Comparison of ENCODE assay signal across 17 cellular contexts in genomic region chrX:131910565-131910964, GRCh38.
DNase-seq lines count a peak whose midpoint lies in the region; ATAC-seq and TF ChIP-seq lines count a peak whose summit lies in the region.
"Had no signal": no experiment of that assay in that cellular context is flagged by ENCODE, and none has a peak within 500 bp of the region (broad histone marks: within the 10 kb centered on the region; RNA-seq: fewer than 3 reads in every experiment).

No MANE protein-coding gene starts in this region.

- ATAC-seq in SK-N-SH treated with all-trans-retinoic acid at 6 μM for 48 hours (no peak), GM21447 (IDR thresholded peaks at IDR 0.05; ENCODE audit: unreplicated experiment) (no peak)
- ATAC-seq: GM12878 had no signal

- no peaks in the 10 kb centered on the region for H3K36me3 ChIP-seq in A673 (ENCODE audit: insufficient read depth, low read length, poor library complexity, severe bottlenecking)
- H3K36me3 ChIP-seq: BLaER1 treated with 17β-estradiol and CSF1 and Interleukin-3, amounts not matched to agents 10 nM and 100 nM had no signal

- H3K4me1 ChIP-seq in A673 (ENCODE audit: insufficient read depth, low read length, poor library complexity, severe bottlenecking) = no peaks in the 10 kb centered on the region

- CTCF ChIA-PET in A673 (lab: Charles Lee) = no interaction called here

- intact Hi-C loops in A673 (cut with micrococcal nuclease; ENCODE audit: unreplicated experiment) = no loop called here

- H3K27me3 ChIP-seq in A673 (replicated peaks; ENCODE audit: insufficient read depth, low read depth, low read length, poor library complexity) = peaks cover 22% of the 10 kb centered on the region

- POLR2A ChIA-PET in A673 (lab: Charles Lee; ENCODE audit: low non-redundant PET) = no interaction called here

- no TSS peak for BruUV-seq in A673 (replicated peaks; lab: Mats Ljungman, UMichigan)

- no peak overlapping the region for H3K4me3 ChIP-seq in A673 (ENCODE audit: low read depth, low read length, poor library complexity, severe bottlenecking)
- H3K4me3 ChIP-seq: BLaER1 treated with 17β-estradiol and CSF1 and Interleukin-3, amounts not matched to agents 10 nM and 100 nM; GM12878 had no signal

- DNase-seq in DMS 273 (lab: John Stamatoyannopoulos, UW; ENCODE audit: unreplicated experiment) (peak; percentile 21), DMS 273 treated with DMSO at 0.1 percent for 48 hours (lab: John Stamatoyannopoulos, UW) (no peak), NCI-H2171 (lab: John Stamatoyannopoulos, UW) (peak; percentile 7), A673 (ENCODE audit: low spot score) (no peak), NCI-H226 (no peak)
- DNase-seq: AML-193; CD4-positive, CD25-positive, alpha-beta regulatory T cell; DMS79; GOT3; HCEC 1CT; HFFc6 had no signal

- no peak for TF ChIP-seq CTCF in A673 (conservative IDR thresholded peaks at IDR 0.05; ENCODE audit: low read depth, low read length)

- H3K9me3 ChIP-seq in A673 (ENCODE audit: low read depth, low read length, poor library complexity, severe bottlenecking) = no peaks in the 10 kb centered on the region

- H3K27ac ChIP-seq in A673 (ENCODE audit: low read depth, low read length, poor library complexity, severe bottlenecking) = no peak overlapping the region
- H3K27ac ChIP-seq: 22Rv1; BLaER1 treated with 17β-estradiol and CSF1 and Interleukin-3, amounts not matched to agents 10 nM and 100 nM; HL-60 had no signal

TF ChIP-seq in SK-N-SH treated with all-trans-retinoic acid at 6 μM for 48 hours, 23 proteins besides CTCF, POLR2A, EP300 and RAD21:
- TF ChIP-seq ZFP30 (CRISPR knock-in tag; IDR thresholded peaks at IDR 0.05) = no peak
- TF ChIP-seq TSHZ2 (CRISPR knock-in tag; IDR thresholded peaks at IDR 0.05) = 0 out of 2 replicates have a peak, but pooled peaks have one; percentile 37
- no peak for TF ChIP-seq CSRNP3 (CRISPR knock-in tag; IDR thresholded peaks at IDR 0.05)
- TF ChIP-seq ZNF70 (CRISPR knock-in tag; IDR thresholded peaks at IDR 0.05) = no peak

Comparison
In these comparisons a context has a peak if more than half of its experiments do, and no peak if none do; other contexts are left out.
1. DNase-seq: peak in DMS 273 (single experiment) and NCI-H2171 (single experiment); none in DMS 273 treated with DMSO at 0.1 percent for 48 hours (single experiment), A673 (single experiment) and NCI-H226 (single experiment).